In the genomic region with DNA sequence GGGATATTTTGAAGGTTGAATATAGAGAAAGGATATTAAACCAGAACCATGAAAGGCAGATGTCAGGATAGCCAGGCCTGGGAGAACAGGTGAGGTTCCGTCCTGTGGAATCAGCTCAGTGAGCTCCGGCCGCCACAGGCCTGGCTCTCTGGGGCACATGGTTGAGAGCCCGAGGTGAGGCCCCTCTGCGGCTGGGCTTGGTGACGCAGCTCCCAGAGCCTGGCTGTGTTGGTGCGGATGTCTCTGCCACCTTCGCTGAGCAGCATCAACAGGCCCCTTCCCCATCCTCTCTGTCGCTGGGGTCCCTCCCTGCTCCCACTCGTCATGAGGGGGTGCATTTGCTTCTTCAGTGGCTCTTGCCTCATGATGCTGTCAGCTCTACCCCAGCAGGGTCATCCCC, we compare ENCODE assay signal across 22 cellular contexts.
DNase-seq lines count a peak whose midpoint lies in the region; ATAC-seq and TF ChIP-seq lines count a peak whose summit lies in the region.
"Had no signal": no experiment of that assay in that cellular context is flagged by ENCODE, and none has a peak within 500 bp of the region (broad histone marks: within the 10 kb centered on the region; RNA-seq: fewer than 3 reads in every experiment).

No MANE protein-coding gene starts in this region.

- ATAC-seq in upper lobe of right lung: no peak

- peaks cover 24% of the 10 kb centered on the region for H3K4me1 Mint-ChIP-seq in chondrocyte (ENCODE audit: low read depth)

- TF ChIP-seq CTCF in chondrocyte (IDR thresholded peaks at IDR 0.05) (no peak), tibial artery (IDR thresholded peaks at IDR 0.05) (no peak), upper lobe of right lung (IDR thresholded peaks at IDR 0.05) (no peak)

- DNase-seq in chondrocyte (ENCODE audit: low spot score) (peak; percentile 75), tibial artery (no peak), superior temporal gyrus (ENCODE audit: extremely low spot score) (no peak), NCI-H510A treated with DMSO at 0.1 percent for 48 hours (lab: John Stamatoyannopoulos, UW) (no peak), upper lobe of right lung (no peak), SIG-M5 (lab: John Stamatoyannopoulos, UW) (no peak)
- DNase-seq: 8988T; CD4-positive, alpha-beta T cell; H7; Kasumi-1; MV-4-11; NCI-H1105 treated with DMSO at 0.1 percent for 48 hours; NCI-H146; NCI-H2029; NCI-H446 treated with DMSO at 0.1 percent for 48 hours; NCI-H526 treated with DMSO at 0.1 percent for 48 hours; PC-9; Right ventricle myocardium superior; RPMI8226 had no signal

- peaks cover 8% of the 10 kb centered on the region for H3K27me3 Mint-ChIP-seq in chondrocyte (ENCODE audit: low read depth)

- peak overlapping the region in 4 of 11 experiments; percentile 14 to 56 (median 22); a peak in 9 of 22 replicates for H3K27ac ChIP-seq in BLaER1 treated with 17β-estradiol and CSF1 and Interleukin-3, amounts not matched to agents 10 nM and 100 nM
- H3K27ac ChIP-seq in muscle layer of colon (ENCODE audit: low read depth, low read length): peak overlapping the region; percentile 83
- H3K27ac ChIP-seq in tibial artery: peak overlapping the region; percentile 88 to 97
- H3K27ac ChIP-seq in upper lobe of right lung: no peak overlapping the region
- H3K27ac ChIP-seq: PC-9, SK-N-MC had no signal

- no peak overlapping the region for H3K27ac Mint-ChIP-seq in chondrocyte (ENCODE audit: unreplicated experiment)
- H3K27ac Mint-ChIP-seq: CD4-positive, alpha-beta T cell had no signal

- H3K36me3 ChIP-seq in BLaER1 treated with 17β-estradiol and CSF1 and Interleukin-3, amounts not matched to agents 10 nM and 100 nM: no peaks in the 10 kb centered on the region
- H3K36me3 ChIP-seq in muscle layer of colon (ENCODE audit: insufficient read depth, low read length) (no peaks in the 10 kb centered on the region), tibial artery (no peaks in the 10 kb centered on the region), upper lobe of right lung (no peaks in the 10 kb centered on the region)

- intact Hi-C loops in tibial artery (cut with DNase I; ENCODE audit: low total_unique reads): loop anchor here (2.0 to 5.0 kb wide), 3 partner anchors 72 to 223 kb away; no protein-coding TSS in a partner anchor
- intact Hi-C loops in upper lobe of right lung (cut with DNase I): no loop called here

- H3K4me3 ChIP-seq in BLaER1 treated with 17β-estradiol and CSF1 and Interleukin-3, amounts not matched to agents 10 nM and 100 nM: no peak overlapping the region
- H3K4me3 ChIP-seq in muscle layer of colon (ENCODE audit: low read depth in 1 of 2, low read length in 2 of 2) (no peak overlapping the region), tibial artery (no peak overlapping the region), upper lobe of right lung (no peak overlapping the region)
- H3K4me3 ChIP-seq: PC-9, SK-N-MC had no signal

- H3K9me3 Mint-ChIP-seq in chondrocyte (ENCODE audit: low read depth): no peaks in the 10 kb centered on the region
- H3K9me3 Mint-ChIP-seq: CD4-positive, alpha-beta T cell had no signal

- peak overlapping the region; percentile 3 to 94 (median 75) for H3K4me2 ChIP-seq in BLaER1 treated with 17β-estradiol and CSF1 and Interleukin-3, amounts not matched to agents 10 nM and 100 nM
- H3K4me2 ChIP-seq: PC-9 had no signal

- peak overlapping the region in 5 of 11 experiments; percentile 2 to 56 (median 27); a peak in 8 of 22 replicates for H3K9ac ChIP-seq in BLaER1 treated with 17β-estradiol and CSF1 and Interleukin-3, amounts not matched to agents 10 nM and 100 nM
- H3K9ac ChIP-seq in muscle layer of colon (ENCODE audit: low read length): no peak overlapping the region

- H3K27me3 ChIP-seq in BLaER1 treated with 17β-estradiol and CSF1 and Interleukin-3, amounts not matched to agents 10 nM and 100 nM: peaks cover 0 to 39% (median 0%) of the 10 kb centered on the region in 11 experiments; a peak in 5 of 22 replicates
- no peaks in the 10 kb centered on the region for H3K27me3 ChIP-seq in muscle layer of colon (ENCODE audit: control insufficient read depth in 1 of 2, insufficient read depth in 2 of 2, low read length in 2 of 2)
- H3K27me3 ChIP-seq in tibial artery: no peaks in the 10 kb centered on the region
- no peaks in the 10 kb centered on the region for H3K27me3 ChIP-seq in upper lobe of right lung

- H3K4me1 ChIP-seq in BLaER1 treated with 17β-estradiol and CSF1 and Interleukin-3, amounts not matched to agents 10 nM and 100 nM: peaks cover 15 to 91% (median 77%) of the 10 kb centered on the region in 10 experiments
- peaks cover 20% of the 10 kb centered on the region for H3K4me1 ChIP-seq in muscle layer of colon (ENCODE audit: insufficient read depth, low read length)
- peaks cover 3 to 27% (median 22%) of the 10 kb centered on the region in 4 donors for H3K4me1 ChIP-seq in tibial artery
- H3K4me1 ChIP-seq in upper lobe of right lung: no peaks in the 10 kb centered on the region

- no peaks in the 10 kb centered on the region for H3K9me3 ChIP-seq in BLaER1 treated with 17β-estradiol and CSF1 and Interleukin-3, amounts not matched to agents 10 nM and 100 nM (replicated peaks in 1 of 11)
- H3K9me3 ChIP-seq in muscle layer of colon (ENCODE audit: low read length) (no peaks in the 10 kb centered on the region), tibial artery (no peaks in the 10 kb centered on the region), upper lobe of right lung (no peaks in the 10 kb centered on the region)

- H3K36me3 Mint-ChIP-seq in chondrocyte (ENCODE audit: low read depth): no peaks in the 10 kb centered on the region

- no peak overlapping the region for H3K4me3 Mint-ChIP-seq in chondrocyte (ENCODE audit: unreplicated experiment)
- H3K4me3 Mint-ChIP-seq: CD4-positive, alpha-beta T cell had no signal

- H4K20me1 ChIP-seq in BLaER1 treated with 17β-estradiol and CSF1 and Interleukin-3, amounts not matched to agents 10 nM and 100 nM: peaks cover 0 to 5% (median 0%) of the 10 kb centered on the region in 11 experiments; a peak in 1 of 22 replicates
